8 cellular contexts compared by ENCODE assay signal in genomic region chr7:127391591-127392181, GRCh38. TPM values are rescaled to one million over a fixed set of nuclear protein-coding genes. Genes with fewer than 3 reads are reported as not detected.
A peak's percentile ranks its signal among the peaks of the same experiment; 100 is the strongest.
DNase-seq lines count a peak whose midpoint lies in the region; ATAC-seq and TF ChIP-seq lines count a peak whose summit lies in the region.

No MANE protein-coding gene starts in this region.

- no peak for TF ChIP-seq CTCF in GM10248 (IDR thresholded peaks at IDR 0.05; ENCODE audit: control extremely low read depth, extremely low read depth, low read depth, missing control alignments)
- no peak for TF ChIP-seq CTCF in endothelial cell (IDR thresholded peaks at IDR 0.05; ENCODE audit: unreplicated experiment)

- H3K27ac Mint-ChIP-seq in activated CD8-positive, alpha-beta T cell treated with anti-CD3 and anti-CD28 coated beads, Interleukin-2, amount 10 ng/mL, durations not matched to agents 7 days and 5 days: peak overlapping the region; percentile 98
- H3K27ac Mint-ChIP-seq in endothelial cell (ENCODE audit: unreplicated experiment): peak overlapping the region; percentile 92

- H3K9me3 ChIP-seq in KOPT-K1 (ENCODE audit: insufficient read depth, low read length, poor library complexity, severe bottlenecking) (no peaks in the 10 kb centered on the region), mucosa of rectum (ENCODE audit: control insufficient read depth in 2 of 2, low read length in 2 of 2) (no peaks in the 10 kb centered on the region)

- peaks cover 61% of the 10 kb centered on the region for H3K4me1 Mint-ChIP-seq in activated CD8-positive, alpha-beta T cell treated with anti-CD3 and anti-CD28 coated beads, Interleukin-2, amount 10 ng/mL, durations not matched to agents 7 days and 5 days (ENCODE audit: low read depth)
- peaks cover 21% of the 10 kb centered on the region for H3K4me1 Mint-ChIP-seq in endothelial cell (ENCODE audit: unreplicated experiment)

- H3K4me1 ChIP-seq in mucosa of rectum (ENCODE audit: control insufficient read depth in 2 of 2, insufficient read depth in 2 of 2, low read length in 2 of 2): peaks cover 8 to 19% of the 10 kb centered on the region in 2 donors

- H3K4me3 ChIP-seq in mucosa of rectum (ENCODE audit: low read length in 2 of 2): peak overlapping the region; percentile 84 to 92

- DNase-seq in GM10248 (ENCODE audit: extremely low spot score) (peak; percentile 46), endothelial cell (ENCODE audit: low spot score) (peak; percentile 28), substantia nigra (lab: John Stamatoyannopoulos, UW) (peak in 7 of 49 donors; percentile 18 to 37 (median 34)), NCI-H2029 treated with DMSO at 0.1 percent for 48 hours (lab: John Stamatoyannopoulos, UW) (no peak)
- peak; percentile 70 for DNase-seq in activated CD8-positive, alpha-beta T cell treated with anti-CD3 and anti-CD28 coated beads, Interleukin-2, amount 10 ng/mL, durations not matched to agents 7 days and 5 days

- peak; percentile 45 for ATAC-seq in GM21717 (IDR thresholded peaks at IDR 0.05; ENCODE audit: unreplicated experiment)
- ATAC-seq in activated CD8-positive, alpha-beta T cell treated with anti-CD3 and anti-CD28 coated beads, Interleukin-2, amount 10 ng/mL, durations not matched to agents 7 days and 5 days: peak; percentile 63

- no peaks in the 10 kb centered on the region for H3K27me3 ChIP-seq in mucosa of rectum (ENCODE audit: control insufficient read depth in 2 of 2, insufficient read depth in 2 of 2, low read length in 2 of 2)

- CTCF ChIA-PET in GM10248 (lab: Yijun Ruan, JAX): interaction anchor here (0.8 to 3.8 kb wide), 8 partner anchors 9 to 55 kb away, joined by 3 to 12 read pairs (median 5); no protein-coding TSS in a partner anchor
- CTCF ChIA-PET in activated CD8-positive, alpha-beta T cell treated with anti-CD3 and anti-CD28 coated beads, Interleukin-2, amount 10 ng/mL, durations not matched to agents 7 days and 5 days (lab: Charles Lee): interaction anchor here (1.1 to 6.1 kb wide), 6 partner anchors 13 to 55 kb away, joined by 3 to 35 read pairs (median 14); no protein-coding TSS in a partner anchor

- H3K4me3 Mint-ChIP-seq in activated CD8-positive, alpha-beta T cell treated with anti-CD3 and anti-CD28 coated beads, Interleukin-2, amount 10 ng/mL, durations not matched to agents 7 days and 5 days: peak overlapping the region; percentile 98
- H3K4me3 Mint-ChIP-seq in endothelial cell (ENCODE audit: unreplicated experiment): peak overlapping the region; percentile 99

- no peaks in the 10 kb centered on the region for H3K27me3 Mint-ChIP-seq in activated CD8-positive, alpha-beta T cell treated with anti-CD3 and anti-CD28 coated beads, Interleukin-2, amount 10 ng/mL, durations not matched to agents 7 days and 5 days (ENCODE audit: low read depth)
- peaks cover 5% of the 10 kb centered on the region for H3K27me3 Mint-ChIP-seq in endothelial cell (ENCODE audit: unreplicated experiment)

- no peaks in the 10 kb centered on the region for H3K9me3 Mint-ChIP-seq in activated CD8-positive, alpha-beta T cell treated with anti-CD3 and anti-CD28 coated beads, Interleukin-2, amount 10 ng/mL, durations not matched to agents 7 days and 5 days (ENCODE audit: insufficient read depth)
- no peaks in the 10 kb centered on the region for H3K9me3 Mint-ChIP-seq in endothelial cell (ENCODE audit: unreplicated experiment)

- H3K27ac ChIP-seq in KOPT-K1 (ENCODE audit: low read depth, low read length, poor library complexity, severe bottlenecking) (peak overlapping the region; percentile 95), mucosa of rectum (ENCODE audit: low read depth in 2 of 2, low read length in 2 of 2) (peak overlapping the region; percentile 94 to 99), substantia nigra (ENCODE audit: low read depth, low read length, poor library complexity, severe bottlenecking) (peak overlapping the region; percentile 70)

- H3K9ac ChIP-seq in mucosa of rectum (ENCODE audit: low read depth in 1 of 2, low read length in 2 of 2): peak overlapping the region; percentile 79 to 94

- POLR2A ChIA-PET in GM10248 (lab: Yijun Ruan, JAX): interaction anchor here (0.9 to 1.4 kb wide), 3 partner anchors 9 to 258 kb away, joined by 3 to 4 read pairs (median 3); no protein-coding TSS in a partner anchor
- POLR2A ChIA-PET in activated CD8-positive, alpha-beta T cell treated with anti-CD3 and anti-CD28 coated beads, Interleukin-2, amount 10 ng/mL, durations not matched to agents 7 days and 5 days (lab: Charles Lee): interaction anchor here (0.6 to 3.2 kb wide), 29 partner anchors 7 to 668 kb away, joined by 3 to 51 read pairs (median 6); partner anchors contain the start of genes ARF5 and GCC1

- H3K36me3 ChIP-seq in KOPT-K1 (ENCODE audit: insufficient read depth, low read length): peaks cover 41% of the 10 kb centered on the region
- H3K36me3 ChIP-seq in mucosa of rectum (ENCODE audit: control insufficient read depth in 2 of 2, insufficient read depth in 2 of 2, low read length in 2 of 2): peaks cover 9 to 11% of the 10 kb centered on the region in 2 donors

- H3K36me3 Mint-ChIP-seq in activated CD8-positive, alpha-beta T cell treated with anti-CD3 and anti-CD28 coated beads, Interleukin-2, amount 10 ng/mL, durations not matched to agents 7 days and 5 days (ENCODE audit: low read depth): peaks cover 41% of the 10 kb centered on the region
- H3K36me3 Mint-ChIP-seq in endothelial cell (ENCODE audit: low read depth, unreplicated experiment): peaks cover 32% of the 10 kb centered on the region

RNA-seq across cellular contexts. Expression of gene ZNF800, which starts 0.8 kb away (rescaled TPM):
- 10 to 100 TPM; 40.7 to 43.2 TPM for total RNA-seq in activated CD8-positive, alpha-beta T cell treated with anti-CD3 and anti-CD28 coated beads, Interleukin-2, amount 10 ng/mL, durations not matched to agents 7 days and 5 days
- 29.4 TPM for total RNA-seq in endothelial cell (ENCODE audit: unreplicated experiment)
